17 cellular contexts compared by ENCODE assay signal in the genomic region with DNA sequence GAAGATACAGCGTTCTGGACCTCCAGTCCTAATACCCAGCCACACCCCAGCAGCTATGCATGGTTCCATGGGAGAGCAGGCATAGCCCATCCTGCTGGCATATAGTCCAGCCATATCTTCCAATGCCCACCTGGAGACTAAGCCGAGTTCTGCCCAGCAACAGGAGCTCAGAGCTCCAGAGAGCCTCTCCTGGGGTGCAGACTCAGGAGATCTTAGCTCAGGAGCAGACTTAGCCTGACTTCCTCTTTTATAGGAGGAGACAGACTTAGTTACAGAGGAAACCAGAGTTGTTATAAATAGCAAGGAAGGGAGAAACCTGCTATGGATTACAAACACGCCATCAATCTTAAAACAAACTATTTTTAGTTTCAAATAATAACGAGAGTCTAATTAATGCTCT. TPM values are rescaled to one million over a fixed set of nuclear protein-coding genes. Genes with fewer than 3 reads are reported as not detected.
DNase-seq lines count a peak whose midpoint lies in the region; ATAC-seq and TF ChIP-seq lines count a peak whose summit lies in the region.
"Had no signal": no experiment of that assay in that cellular context is flagged by ENCODE, and none has a peak within 500 bp of the region (broad histone marks: within the 10 kb centered on the region; RNA-seq: fewer than 3 reads in every experiment).

No MANE protein-coding gene starts in this region.

- H3K9me3 Mint-ChIP-seq in naive thymus-derived CD8-positive, alpha-beta T cell: no peaks in the 10 kb centered on the region
- H3K9me3 Mint-ChIP-seq: stimulated activated naive CD8-positive, alpha-beta T cell treated with anti-CD3 and anti-CD28 coated beads, Interleukin-15, Interleukin-2, amounts not matched to agents 100 ng/mL and 50 ng/mL, for 24 hours; WTC11 had no signal

- H2AFZ ChIP-seq in MM.1S (ENCODE audit: low read length): peak overlapping the region; percentile 48
- H2AFZ ChIP-seq: parathyroid adenoma had no signal

- no peak for ATAC-seq in naive thymus-derived CD8-positive, alpha-beta T cell
- no peak for ATAC-seq in HG03457 (IDR thresholded peaks at IDR 0.05; ENCODE audit: unreplicated experiment)
- ATAC-seq: left cardiac atrium, WTC11 had no signal

- peak overlapping the region in 3 of 10 donors; percentile 10 to 35 (median 21) for H3K4me3 Mint-ChIP-seq in naive thymus-derived CD8-positive, alpha-beta T cell
- H3K4me3 Mint-ChIP-seq: stimulated activated naive CD8-positive, alpha-beta T cell treated with anti-CD3 and anti-CD28 coated beads, Interleukin-15, Interleukin-2, amounts not matched to agents 100 ng/mL and 50 ng/mL, for 24 hours; WTC11 had no signal

- H3K4me2 ChIP-seq in MM.1S (ENCODE audit: low read depth, low read length): peak overlapping the region; percentile 62

- peak overlapping the region in 8 of 10 donors; percentile 15 to 76 (median 48) for H3K27ac Mint-ChIP-seq in naive thymus-derived CD8-positive, alpha-beta T cell
- H3K27ac Mint-ChIP-seq: WTC11 had no signal

- no peaks in the 10 kb centered on the region for H3K36me3 Mint-ChIP-seq in naive thymus-derived CD8-positive, alpha-beta T cell
- H3K36me3 Mint-ChIP-seq: WTC11 had no signal

- peaks cover 15% of the 10 kb centered on the region for H3K79me2 ChIP-seq in MM.1S (ENCODE audit: low read length)

- H3K9me3 ChIP-seq in MM.1S (replicated peaks; ENCODE audit: insufficient read depth, low read length) (no peaks in the 10 kb centered on the region), WERI-Rb-1 (ENCODE audit: severe bottlenecking) (no peaks in the 10 kb centered on the region)

- H3F3A ChIP-seq in MM.1S (ENCODE audit: insufficient read depth, low read length): peaks cover 22% of the 10 kb centered on the region

- H3K4me1 ChIP-seq in MM.1S (ENCODE audit: low read length): peaks cover 37% of the 10 kb centered on the region
- H3K4me1 ChIP-seq: parathyroid adenoma had no signal

- DNase-seq in DMS 273 (lab: John Stamatoyannopoulos, UW; ENCODE audit: unreplicated experiment) (peak; percentile 42), DMS 273 treated with DMSO at 0.1 percent for 48 hours (lab: John Stamatoyannopoulos, UW) (no peak), MM.1S (no peak), WERI-Rb-1 (peak; percentile 90), hepatic stellate cell (ENCODE audit: low spot score) (no peak), HuH-7 (ENCODE audit: low spot score) (no peak)
- no peak for DNase-seq in naive thymus-derived CD8-positive, alpha-beta T cell
- DNase-seq: activated naive CD4-positive, alpha-beta T cell treated with Interleukin-2 at 50 U/mL for 16 hours; DND-41; left cardiac atrium; stimulated activated CD4-positive, alpha-beta T cell treated with anti-CD3 and anti-CD28 coated beads, Interleukin-1b, Interleukin-23, amount 100 ng/mL, for 48 hours had no signal

- H3K9me2 ChIP-seq in MM.1S (replicated peaks; ENCODE audit: insufficient read depth, low read length): no peaks in the 10 kb centered on the region

- POLR2A ChIA-PET in naive thymus-derived CD8-positive, alpha-beta T cell (lab: Charles Lee): interaction anchor here (0.6 kb wide), 1 partner anchor 139 kb away, joined by 3 read pairs; no protein-coding TSS in a partner anchor

- peak overlapping the region; percentile 2; the same call in 1 of the 2 replicates for H3K27ac ChIP-seq in MM.1S (ENCODE audit: low read length)
- H3K27ac ChIP-seq in WERI-Rb-1: peak overlapping the region; percentile 89
- H3K27ac ChIP-seq: 22Rv1, parathyroid adenoma had no signal

- no peaks in the 10 kb centered on the region for H4K20me1 ChIP-seq in MM.1S (ENCODE audit: insufficient read depth, low read length)

- H3K4me1 Mint-ChIP-seq in naive thymus-derived CD8-positive, alpha-beta T cell: peaks cover 20 to 47% (median 36%) of the 10 kb centered on the region in 4 donors

- H3K36me3 ChIP-seq in MM.1S (replicated peaks; ENCODE audit: insufficient read depth, low read length): no peaks in the 10 kb centered on the region
- H3K36me3 ChIP-seq in WERI-Rb-1: peaks cover 24% of the 10 kb centered on the region

- TF ChIP-seq CTCF in MM.1S (IDR thresholded peaks at IDR 0.05; ENCODE audit: low read length) (no peak), WERI-Rb-1 (IDR thresholded peaks at IDR 0.05; ENCODE audit: low read depth, low read length) (no peak)

- H3K27me3 ChIP-seq in MM.1S (replicated peaks; ENCODE audit: insufficient read depth, low read length) (no peaks in the 10 kb centered on the region), WERI-Rb-1 (ENCODE audit: insufficient read depth, low read depth, severe bottlenecking) (no peaks in the 10 kb centered on the region)

- no peak overlapping the region for H3K9ac ChIP-seq in MM.1S (ENCODE audit: low read length)
- H3K9ac ChIP-seq: parathyroid adenoma had no signal

- no peak overlapping the region for H3K4me3 ChIP-seq in MM.1S (ENCODE audit: low read length)
- H3K4me3 ChIP-seq in WERI-Rb-1 (ENCODE audit: low read depth, low read length): peak overlapping the region; percentile 58; the same call in 1 of the 2 replicates
- H3K4me3 ChIP-seq: coronary artery had no signal

- no peaks in the 10 kb centered on the region for H3K27me3 Mint-ChIP-seq in naive thymus-derived CD8-positive, alpha-beta T cell
- H3K27me3 Mint-ChIP-seq: stimulated activated naive CD8-positive, alpha-beta T cell treated with anti-CD3 and anti-CD28 coated beads, Interleukin-15, Interleukin-2, amounts not matched to agents 100 ng/mL and 50 ng/mL, for 24 hours had no signal

RNA-seq across cellular contexts. Expression of a gene that starts 3.2 kb away (rescaled TPM):
- total RNA-seq in naive thymus-derived CD8-positive, alpha-beta T cell: 10 to 100 TPM; 91.7 to 95.3 TPM
- polyA plus RNA-seq in naive thymus-derived CD8-positive, alpha-beta T cell: 1 to 10 TPM; 2.2 to 8.3 (median 3.5) TPM

Comparison
In these comparisons a context has a peak if more than half of its experiments do, and no peak if none do; other contexts are left out.
1. DNase-seq: peak in DMS 273 (single experiment) and WERI-Rb-1 (single experiment); none in DMS 273 treated with DMSO at 0.1 percent for 48 hours (single experiment), MM.1S (single experiment), naive thymus-derived CD8-positive, alpha-beta T cell (0 of 10), hepatic stellate cell (single experiment) and HuH-7 (single experiment).